ENCODE assay signal across 19 cellular contexts in genomic region chr11:2674681-2675131, GRCh38. TPM values are rescaled to one million over a fixed set of nuclear protein-coding genes. Genes with fewer than 3 reads are reported as not detected.
DNase-seq lines count a peak whose midpoint lies in the region; ATAC-seq and TF ChIP-seq lines count a peak whose summit lies in the region.
"Had no signal": no experiment of that assay in that cellular context is flagged by ENCODE, and none has a peak within 500 bp of the region (broad histone marks: within the 10 kb centered on the region; RNA-seq: fewer than 3 reads in every experiment).

No MANE protein-coding gene starts in this region.

- H3K4me3 ChIP-seq in hepatocyte (no peak overlapping the region), ovary (no peak overlapping the region), testis (no peak overlapping the region)
- H3K4me3 ChIP-seq: SJSA1, thoracic aorta had no signal

- H3K27ac ChIP-seq in hepatocyte, result peak overlapping the region; percentile 35
- peak overlapping the region in 1 of 2 donors; percentile 54 for H3K27ac ChIP-seq in ovary
- H3K27ac ChIP-seq in testis, result no peak overlapping the region
- H3K27ac ChIP-seq: 22Rv1, epithelial cell of prostate, SJSA1, thoracic aorta had no signal

- no peak overlapping the region for H3K4me2 ChIP-seq in hepatocyte

- TF ChIP-seq POLR2A in ovary (IDR thresholded peaks at IDR 0.05) (no peak), testis (IDR thresholded peaks at IDR 0.05) (no peak)

- H3K4me1 ChIP-seq in hepatocyte (ENCODE audit: insufficient read depth) (peaks cover 35% of the 10 kb centered on the region), ovary (ENCODE audit: insufficient read depth) (peaks cover 16% of the 10 kb centered on the region), testis (peaks cover 4% of the 10 kb centered on the region)

- intact Hi-C loops in activated CD4-positive, alpha-beta memory T cell treated with anti-CD3 and anti-CD28 coated beads for 36 hours (cut with micrococcal nuclease), result no loop called here
- intact Hi-C loops in ovary (cut with DNase I), result no loop called here
- intact Hi-C loops in testis (cut with DNase I; ENCODE audit: low total_unique reads), result no loop called here

- peaks cover 81% of the 10 kb centered on the region for H4K20me1 ChIP-seq in hepatocyte (ENCODE audit: insufficient read depth, poor library complexity, severe bottlenecking)

- no peak overlapping the region for H2AFZ ChIP-seq in hepatocyte

- CTCF ChIA-PET in activated CD4-positive, alpha-beta memory T cell treated with anti-CD3 and anti-CD28 coated beads for 36 hours (lab: Charles Lee), result no interaction called here
- CTCF ChIA-PET in activated CD4-positive, alpha-beta memory T cell treated with anti-CD3 and anti-CD28 coated beads, Interleukin-2, amount 10 ng/mL, durations not matched to agents 7 days and 5 days (lab: Charles Lee), result interaction anchor here (0.7 kb wide), 1 partner anchor 255 kb away, joined by 5 read pairs; no protein-coding TSS in a partner anchor

- POLR2A ChIA-PET in activated CD4-positive, alpha-beta memory T cell treated with anti-CD3 and anti-CD28 coated beads for 36 hours (lab: Charles Lee), result no interaction called here
- POLR2A ChIA-PET in activated CD4-positive, alpha-beta memory T cell treated with anti-CD3 and anti-CD28 coated beads, Interleukin-2, amount 10 ng/mL, durations not matched to agents 7 days and 5 days (lab: Charles Lee), result no interaction called here

- peaks cover 97% of the 10 kb centered on the region for H3K79me2 ChIP-seq in hepatocyte

- H3K9me3 ChIP-seq in hepatocyte (ENCODE audit: low read depth) (no peaks in the 10 kb centered on the region), ovary (no peaks in the 10 kb centered on the region), testis (no peaks in the 10 kb centered on the region)
- H3K9me3 ChIP-seq: SJSA1, thoracic aorta had no signal

- H3K36me3 Mint-ChIP-seq in activated CD4-positive, alpha-beta memory T cell treated with anti-CD3 and anti-CD28 coated beads for 36 hours, result no peaks in the 10 kb centered on the region
- no peaks in the 10 kb centered on the region for H3K36me3 Mint-ChIP-seq in activated CD4-positive, alpha-beta memory T cell treated with anti-CD3 and anti-CD28 coated beads, Interleukin-2, amount 10 ng/mL, durations not matched to agents 7 days and 5 days (ENCODE audit: low read depth)

- DNase-seq in activated CD4-positive, alpha-beta memory T cell treated with anti-CD3 and anti-CD28 coated beads for 36 hours, result peak; percentile 2
- DNase-seq in activated CD4-positive, alpha-beta memory T cell treated with anti-CD3 and anti-CD28 coated beads, Interleukin-2, amount 10 ng/mL, durations not matched to agents 7 days and 5 days, result no peak
- DNase-seq in hepatocyte (ENCODE audit: low spot score) (no peak), ovary (peak in 3 of 5 donors; percentile 45 to 50 (median 46)), testis (peak; percentile 12), NAMALWA (ENCODE audit: low spot score) (no peak), NCI-H524 (lab: John Stamatoyannopoulos, UW) (no peak)
- DNase-seq: activated CD4-positive, alpha-beta T cell treated with anti-CD3 and anti-CD28 coated beads, Interleukin-2, amount 10 ng/mL, durations not matched to agents 24 days and 14 days; activated T-cell treated with anti-CD3 and anti-CD28 coated beads, Interleukin-2, amount 50 U/mL, for 4 hours; DND-41; NCI-H187 treated with DMSO at 0.1 percent for 48 hours; NCI-H526 treated with DMSO at 0.1 percent for 48 hours; stimulated activated CD4-positive, alpha-beta T cell treated with anti-CD3 and anti-CD28 coated beads, Interleukin-1b, Interleukin-23, amount 100 ng/mL, for 48 hours had no signal

- no peak for ATAC-seq in GM18517 (IDR thresholded peaks at IDR 0.05; ENCODE audit: unreplicated experiment)
- ATAC-seq: activated T-cell treated with anti-CD3 and anti-CD28 coated beads, Interleukin-2, amount 50 U/mL, for 4 hours had no signal

- H3K4me1 Mint-ChIP-seq in activated CD4-positive, alpha-beta memory T cell treated with anti-CD3 and anti-CD28 coated beads for 36 hours (ENCODE audit: low read depth), result no peaks in the 10 kb centered on the region
- H3K4me1 Mint-ChIP-seq in activated CD4-positive, alpha-beta memory T cell treated with anti-CD3 and anti-CD28 coated beads, Interleukin-2, amount 10 ng/mL, durations not matched to agents 7 days and 5 days, result no peaks in the 10 kb centered on the region
- H3K4me1 Mint-ChIP-seq: activated CD4-positive, alpha-beta T cell treated with anti-CD3 and anti-CD28 coated beads, Interleukin-2, amount 10 ng/mL, durations not matched to agents 24 days and 14 days had no signal

- H3K36me3 ChIP-seq in hepatocyte (replicated peaks; ENCODE audit: insufficient read depth, low read depth) (no peaks in the 10 kb centered on the region), ovary (no peaks in the 10 kb centered on the region), testis (ENCODE audit: low read depth, missing control alignments) (no peaks in the 10 kb centered on the region)
- H3K36me3 ChIP-seq: thoracic aorta had no signal

- H3K27me3 Mint-ChIP-seq in activated CD4-positive, alpha-beta memory T cell treated with anti-CD3 and anti-CD28 coated beads for 36 hours, result no peaks in the 10 kb centered on the region
- H3K27me3 Mint-ChIP-seq in activated CD4-positive, alpha-beta memory T cell treated with anti-CD3 and anti-CD28 coated beads, Interleukin-2, amount 10 ng/mL, durations not matched to agents 7 days and 5 days, result no peaks in the 10 kb centered on the region
- H3K27me3 Mint-ChIP-seq: activated CD4-positive, alpha-beta T cell treated with anti-CD3 and anti-CD28 coated beads, Interleukin-2, amount 10 ng/mL, durations not matched to agents 24 days and 14 days had no signal

- H3K27me3 ChIP-seq in hepatocyte (no peaks in the 10 kb centered on the region), ovary (no peaks in the 10 kb centered on the region), testis (no peaks in the 10 kb centered on the region)
- H3K27me3 ChIP-seq: SJSA1 had no signal

- H3K27ac Mint-ChIP-seq in activated CD4-positive, alpha-beta memory T cell treated with anti-CD3 and anti-CD28 coated beads for 36 hours, result no peak overlapping the region
- no peak overlapping the region for H3K27ac Mint-ChIP-seq in activated CD4-positive, alpha-beta memory T cell treated with anti-CD3 and anti-CD28 coated beads, Interleukin-2, amount 10 ng/mL, durations not matched to agents 7 days and 5 days
- H3K27ac Mint-ChIP-seq: activated CD4-positive, alpha-beta T cell treated with anti-CD3 and anti-CD28 coated beads, Interleukin-2, amount 10 ng/mL, durations not matched to agents 24 days and 14 days; CD14-positive monocyte had no signal

- no peaks in the 10 kb centered on the region for H3K9me2 ChIP-seq in hepatocyte (replicated peaks; ENCODE audit: insufficient read depth)

- no peak for TF ChIP-seq EP300 in ovary (IDR thresholded peaks at IDR 0.05)

- TF ChIP-seq CTCF in hepatocyte (IDR thresholded peaks at IDR 0.05; ENCODE audit: poor library complexity) (no peak), ovary (IDR thresholded peaks at IDR 0.05) (no peak), testis (IDR thresholded peaks at IDR 0.05) (no peak)

- WGBS in hepatocyte (ENCODE audit: low lambda C conversion rate, missing lambda C conversion rate), result 72% methylated on average over 8 of the region's 8 CpGs
- WGBS in ovary, 3 donors, result 43 to 61% (median 43%) methylated on average over 8 of the region's 8 CpGs
- WGBS in testis, 2 donors, result 69 to 73% methylated on average over 8 of the region's 8 CpGs

- no peak overlapping the region for H3K4me3 Mint-ChIP-seq in activated CD4-positive, alpha-beta memory T cell treated with anti-CD3 and anti-CD28 coated beads for 36 hours
- no peak overlapping the region for H3K4me3 Mint-ChIP-seq in activated CD4-positive, alpha-beta memory T cell treated with anti-CD3 and anti-CD28 coated beads, Interleukin-2, amount 10 ng/mL, durations not matched to agents 7 days and 5 days
- H3K4me3 Mint-ChIP-seq: activated CD4-positive, alpha-beta T cell treated with anti-CD3 and anti-CD28 coated beads, Interleukin-2, amount 10 ng/mL, durations not matched to agents 24 days and 14 days; activated T-cell treated with anti-CD3 and anti-CD28 coated beads, Interleukin-2, amount 50 U/mL, for 4 hours; CD14-positive monocyte had no signal

- no peaks in the 10 kb centered on the region for H3K9me3 Mint-ChIP-seq in activated CD4-positive, alpha-beta memory T cell treated with anti-CD3 and anti-CD28 coated beads for 36 hours
- no peaks in the 10 kb centered on the region for H3K9me3 Mint-ChIP-seq in activated CD4-positive, alpha-beta memory T cell treated with anti-CD3 and anti-CD28 coated beads, Interleukin-2, amount 10 ng/mL, durations not matched to agents 7 days and 5 days
- H3K9me3 Mint-ChIP-seq: activated CD4-positive, alpha-beta T cell treated with anti-CD3 and anti-CD28 coated beads, Interleukin-2, amount 10 ng/mL, durations not matched to agents 24 days and 14 days; activated T-cell treated with anti-CD3 and anti-CD28 coated beads, Interleukin-2, amount 50 U/mL, for 4 hours; CD14-positive monocyte had no signal

RNA-seq across cellular contexts. Expression of gene KCNQ1OT1, which starts 25.1 kb away (rescaled TPM):
- total RNA-seq in activated CD4-positive, alpha-beta memory T cell treated with anti-CD3 and anti-CD28 coated beads for 36 hours, result under 1 TPM; 0.19 TPM
- under 1 TPM; 0.25 to 0.28 TPM for total RNA-seq in activated CD4-positive, alpha-beta memory T cell treated with anti-CD3 and anti-CD28 coated beads, Interleukin-2, amount 10 ng/mL, durations not matched to agents 7 days and 5 days
- 6.6 and 7.9 TPM in 2 replicates for total RNA-seq in hepatocyte
- 3.1 and 4.0 TPM in 2 replicates for polyA plus RNA-seq in hepatocyte
- total RNA-seq in ovary, result 10 to 100 TPM in 1 of 7 donors, 1 to 10 TPM in 6; 3.9 to 11.5 (median 6.8) TPM
- under 1 TPM; 0.43 to 0.52 TPM for polyA plus RNA-seq in ovary
- 1 to 10 TPM; 4.0 to 5.9 TPM for total RNA-seq in testis
- polyA plus RNA-seq in testis (ENCODE audit: insufficient read depth, low read depth, low replicate concordance), result 0.20 TPM

Comparison
In these comparisons a context has a peak if more than half of its experiments do, and no peak if none do; other contexts are left out.
1. DNase-seq: peak in activated CD4-positive, alpha-beta memory T cell treated with anti-CD3 and anti-CD28 coated beads for 36 hours (single experiment), ovary (3 of 5) and testis (single experiment); none in activated CD4-positive, alpha-beta memory T cell treated with anti-CD3 and anti-CD28 coated beads, Interleukin-2, amount 10 ng/mL, durations not matched to agents 7 days and 5 days (single experiment), hepatocyte (single experiment), NAMALWA (single experiment) and NCI-H524 (0 of 2).